In the genomic region with DNA sequence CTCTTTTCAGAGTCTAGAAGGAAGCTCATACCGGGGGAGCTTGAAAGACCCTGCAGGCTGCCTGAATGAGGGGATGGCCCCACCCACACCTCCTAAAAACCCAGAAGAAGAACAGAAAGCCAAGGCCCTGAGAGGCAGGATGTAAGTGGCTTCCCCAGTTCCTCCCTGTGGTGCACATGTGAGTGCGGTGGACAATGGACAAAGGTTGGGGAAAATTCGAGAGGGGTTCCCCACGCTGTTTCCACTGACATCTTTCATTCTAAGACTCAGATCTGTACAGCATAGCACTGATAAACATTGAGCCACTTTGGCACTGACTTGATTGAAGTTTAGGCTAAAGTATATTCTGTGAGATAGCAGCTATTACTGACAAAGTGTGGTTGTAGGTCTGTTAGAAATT, we compare ENCODE assay signal across 9 cellular contexts.
DNase-seq lines count a peak whose midpoint lies in the region; ATAC-seq and TF ChIP-seq lines count a peak whose summit lies in the region.
"Had no signal": no experiment of that assay in that cellular context is flagged by ENCODE, and none has a peak within 500 bp of the region (broad histone marks: within the 10 kb centered on the region; RNA-seq: fewer than 3 reads in every experiment).

No MANE protein-coding gene starts in this region.

- H3K27ac Mint-ChIP-seq in activated T-cell treated with anti-CD3 and anti-CD28 coated beads, Interleukin-2, amount 50 U/mL, for 24 hours = peak overlapping the region; percentile 20
- no peak overlapping the region for H3K27ac Mint-ChIP-seq in stimulated activated effector memory CD8-positive, alpha-beta T cell treated with anti-CD3 and anti-CD28 coated beads, Interleukin-12 subunit alpha, Interleukin-12 subunit beta, amount 100 ng/mL, for 72 hours

- peak overlapping the region; percentile 20 for H3K4me2 ChIP-seq in OCI-LY3 (ENCODE audit: low read length)

- H3K4me3 ChIP-seq in OCI-LY3 (ENCODE audit: low read length) (no peak overlapping the region), BE2C (ENCODE audit: low read depth, low read length) (no peak overlapping the region)

- peaks cover 13% of the 10 kb centered on the region for H3K4me1 ChIP-seq in OCI-LY3 (ENCODE audit: low read length)
- H3K4me1 ChIP-seq in BE2C = peaks cover 4% of the 10 kb centered on the region
- H3K4me1 ChIP-seq: parathyroid adenoma had no signal

- H4K20me1 ChIP-seq in OCI-LY3 (ENCODE audit: insufficient read depth, low read length) = no peaks in the 10 kb centered on the region

- H3K36me3 Mint-ChIP-seq in activated T-cell treated with anti-CD3 and anti-CD28 coated beads, Interleukin-2, amount 50 U/mL, for 24 hours (ENCODE audit: low read depth) = peaks cover 2% of the 10 kb centered on the region
- no peaks in the 10 kb centered on the region for H3K36me3 Mint-ChIP-seq in stimulated activated effector memory CD8-positive, alpha-beta T cell treated with anti-CD3 and anti-CD28 coated beads, Interleukin-12 subunit alpha, Interleukin-12 subunit beta, amount 100 ng/mL, for 72 hours

- peak; percentile 76 for ATAC-seq in HG02610 (IDR thresholded peaks at IDR 0.05; ENCODE audit: unreplicated experiment)
- ATAC-seq in stimulated activated effector memory CD8-positive, alpha-beta T cell treated with anti-CD3 and anti-CD28 coated beads, Interleukin-12 subunit alpha, Interleukin-12 subunit beta, amount 100 ng/mL, for 72 hours = peak; percentile 55

- no peaks in the 10 kb centered on the region for H3K9me3 Mint-ChIP-seq in activated T-cell treated with anti-CD3 and anti-CD28 coated beads, Interleukin-2, amount 50 U/mL, for 24 hours
- H3K9me3 Mint-ChIP-seq in stimulated activated effector memory CD8-positive, alpha-beta T cell treated with anti-CD3 and anti-CD28 coated beads, Interleukin-12 subunit alpha, Interleukin-12 subunit beta, amount 100 ng/mL, for 72 hours = no peaks in the 10 kb centered on the region

- no peak overlapping the region for H2AFZ ChIP-seq in OCI-LY3 (ENCODE audit: low read depth, low read length)
- H2AFZ ChIP-seq: parathyroid adenoma had no signal

- TF ChIP-seq CTCF in OCI-LY3 (IDR thresholded peaks at IDR 0.05; ENCODE audit: low read depth, low read length) = no peak
- no peak for TF ChIP-seq CTCF in BE2C (IDR thresholded peaks at IDR 0.05; ENCODE audit: low read depth, low read length)

- H3K4me3 Mint-ChIP-seq in activated T-cell treated with anti-CD3 and anti-CD28 coated beads, Interleukin-2, amount 50 U/mL, for 24 hours = no peak overlapping the region
- H3K4me3 Mint-ChIP-seq in stimulated activated effector memory CD8-positive, alpha-beta T cell treated with anti-CD3 and anti-CD28 coated beads, Interleukin-12 subunit alpha, Interleukin-12 subunit beta, amount 100 ng/mL, for 72 hours = no peak overlapping the region

- no peak overlapping the region for H3K27ac ChIP-seq in OCI-LY3 (ENCODE audit: low read length)
- H3K27ac ChIP-seq: parathyroid adenoma had no signal

- H3K9me3 ChIP-seq in OCI-LY3 (ENCODE audit: insufficient read depth, low read length) = no peaks in the 10 kb centered on the region
- no peaks in the 10 kb centered on the region for H3K9me3 ChIP-seq in BE2C

- H3K27me3 ChIP-seq in OCI-LY3 (ENCODE audit: low read depth, low read length) = peaks cover 23% of the 10 kb centered on the region
- H3K27me3 ChIP-seq in BE2C = no peaks in the 10 kb centered on the region

- no peaks in the 10 kb centered on the region for H3K79me2 ChIP-seq in OCI-LY3 (ENCODE audit: low read length)
- H3K79me2 ChIP-seq: parathyroid adenoma had no signal

- H3K36me3 ChIP-seq in OCI-LY3 (replicated peaks; ENCODE audit: low read depth, low read length) (no peaks in the 10 kb centered on the region), BE2C (peaks cover 11% of the 10 kb centered on the region)

- no peak overlapping the region for H3K9ac ChIP-seq in OCI-LY3 (ENCODE audit: low read length)
- H3K9ac ChIP-seq: parathyroid adenoma had no signal

- DNase-seq in activated T-cell treated with anti-CD3 and anti-CD28 coated beads, Interleukin-2, amount 50 U/mL, for 24 hours = no peak
- no peak for DNase-seq in activated T-cell treated with anti-CD3 and anti-CD28 coated beads, Interleukin-2, amount 50 U/mL, for 1 hour
- no peak for DNase-seq in stimulated activated effector memory CD8-positive, alpha-beta T cell treated with anti-CD3 and anti-CD28 coated beads, Interleukin-12 subunit alpha, Interleukin-12 subunit beta, amount 100 ng/mL, for 72 hours (ENCODE audit: low spot score in 2 of 2)
- DNase-seq in activated effector memory CD4-positive, alpha-beta T cell treated with anti-CD3 and anti-CD28 coated beads, Interleukin-2, amount 50 U/mL, for 16 hours = no peak
- DNase-seq in SW 1271 (lab: John Stamatoyannopoulos, UW) = no peak
- DNase-seq in BE2C = no peak

- peaks cover 19% of the 10 kb centered on the region for H3K4me1 Mint-ChIP-seq in activated T-cell treated with anti-CD3 and anti-CD28 coated beads, Interleukin-2, amount 50 U/mL, for 24 hours (ENCODE audit: low read depth)
- no peaks in the 10 kb centered on the region for H3K4me1 Mint-ChIP-seq in stimulated activated effector memory CD8-positive, alpha-beta T cell treated with anti-CD3 and anti-CD28 coated beads, Interleukin-12 subunit alpha, Interleukin-12 subunit beta, amount 100 ng/mL, for 72 hours

- peaks cover 24% of the 10 kb centered on the region for H3K27me3 Mint-ChIP-seq in activated T-cell treated with anti-CD3 and anti-CD28 coated beads, Interleukin-2, amount 50 U/mL, for 24 hours
